ENCODE assay signal across 6 cellular contexts in genomic region chr6:144437105-144437504, GRCh38.
"Had no signal": no experiment of that assay in that cellular context is flagged by ENCODE, and none has a peak within 500 bp of the region (broad histone marks: within the 10 kb centered on the region; RNA-seq: fewer than 3 reads in every experiment).

No MANE protein-coding gene starts in this region.

- FAIRE-seq: HTR-8/SVneo had no signal

- H3K27me3 Mint-ChIP-seq: IgD-negative memory B cell had no signal

- DNase-seq: IMR-90, KBM-7, KG1 had no signal

- H3K4me3 Mint-ChIP-seq: IgD-negative memory B cell had no signal

- H3K27ac Mint-ChIP-seq: IgD-negative memory B cell had no signal

- H3K27ac ChIP-seq: HL-60 had no signal
